ENCODE assay signal across 1 cellular context in the genomic region with DNA sequence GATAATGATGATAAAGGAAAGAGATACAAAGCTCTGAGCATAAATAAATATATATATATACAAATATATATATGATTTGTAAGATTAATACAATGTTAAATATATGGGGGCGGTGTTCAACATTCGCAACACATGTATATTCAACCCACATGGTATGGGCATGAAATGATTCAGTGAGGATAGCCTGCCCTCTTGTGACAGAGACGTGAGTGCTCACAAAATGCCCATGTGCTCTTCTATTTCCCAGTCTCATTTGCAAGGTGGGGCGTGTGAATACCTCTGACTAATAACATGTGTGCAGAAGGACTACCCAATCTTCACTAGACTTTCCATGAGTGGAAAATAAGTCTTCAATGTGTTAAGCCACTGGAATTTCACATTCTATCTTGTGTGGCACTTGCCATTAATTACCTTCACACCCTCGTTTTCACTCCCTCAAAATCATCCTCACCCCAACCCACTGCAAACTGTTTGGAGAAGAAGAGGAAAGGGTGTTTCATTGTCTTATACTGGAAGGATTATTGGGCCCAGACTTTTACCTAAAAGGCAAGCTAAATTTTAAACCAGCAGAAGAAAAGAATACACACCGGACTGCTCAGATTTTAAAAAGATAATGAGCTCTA.
TF ChIP-seq lines count a peak whose summit lies in the region.

No MANE protein-coding gene starts in this region.

TF ChIP-seq in IMR-90, 13 proteins besides CTCF, POLR2A, EP300 and RAD21:
- TF ChIP-seq MXI1 (IDR thresholded peaks at IDR 0.05; ENCODE audit: borderline replicate concordance, low read depth, low read length) (peak; percentile 90), NFE2L2 (IDR thresholded peaks at IDR 0.05; ENCODE audit: low read depth, low read length) (no peak), MAZ (IDR thresholded peaks at IDR 0.05; ENCODE audit: borderline replicate concordance, low read depth, low read length) (no peak), RFX5 (IDR thresholded peaks at IDR 0.05; ENCODE audit: low read depth, low read length) (no peak), SMC3 (IDR thresholded peaks at IDR 0.05; ENCODE audit: low read depth, low read length) (peak; percentile 61), MAFK (IDR thresholded peaks at IDR 0.05; ENCODE audit: low read depth, low read length) (no peak), FOS (IDR thresholded peaks at IDR 0.05; ENCODE audit: low read depth, low read length) (no peak)
TF ChIP-seq in IMR-90: peak in this region for 2.
